ENCODE assay signal across 8 cellular contexts in the genomic region with DNA sequence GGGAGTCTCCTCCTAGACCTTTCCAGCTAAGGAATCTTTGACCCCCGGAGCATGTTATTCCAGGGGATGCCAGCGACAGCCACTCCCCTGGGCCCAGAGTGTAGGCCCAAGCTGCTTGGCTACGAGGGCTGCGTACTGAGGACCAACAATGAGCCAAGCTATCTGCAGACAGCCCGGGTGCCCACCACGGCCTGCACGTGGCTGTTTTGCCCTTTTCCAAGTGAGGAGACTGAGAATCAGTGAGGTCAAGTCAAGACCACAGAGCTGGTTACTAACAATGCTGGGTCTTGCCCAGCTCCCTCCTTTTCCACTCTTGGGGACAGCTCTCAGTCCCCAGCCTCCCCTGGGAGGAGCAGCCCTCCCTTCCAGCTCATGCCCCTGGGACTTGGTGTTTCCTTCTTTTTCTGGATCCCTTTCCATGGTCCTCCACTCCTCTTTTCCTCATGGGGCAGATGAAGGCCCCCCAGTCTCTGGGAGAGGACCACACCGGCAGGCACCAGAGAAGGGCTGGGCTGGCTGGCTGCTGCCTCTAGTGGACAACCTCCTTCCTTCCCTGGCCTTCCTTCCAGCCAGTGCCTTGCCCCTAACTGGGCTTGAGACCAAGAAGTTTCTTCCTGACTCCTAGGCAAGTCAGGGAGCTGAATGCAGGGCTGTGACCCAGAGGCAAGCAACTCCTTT. TPM values are rescaled to one million over a fixed set of nuclear protein-coding genes. Genes with fewer than 3 reads are reported as not detected.
DNase-seq lines count a peak whose midpoint lies in the region; ATAC-seq and TF ChIP-seq lines count a peak whose summit lies in the region.

No MANE protein-coding gene starts in this region.

- H3K4me3 ChIP-seq in astrocyte of the cerebellum (ENCODE audit: low read depth, low read length) (peak overlapping the region; percentile 58), subcutaneous abdominal adipose tissue (ENCODE audit: low read depth in 1 of 5, low read length in 5 of 5) (peak overlapping the region; percentile 23 to 64 (median 58))

- no peaks in the 10 kb centered on the region for H3K4me1 Mint-ChIP-seq in stimulated activated memory B cell treated with anti-CD40 and anti-IgM and Interleukin-4, amounts not matched to agents 10 μg/mL and 1 μg/mL and 100 μg/mL, for 72 hours
- no peaks in the 10 kb centered on the region for H3K4me1 Mint-ChIP-seq in T-helper 17 cell

- peak overlapping the region in 2 of 5 donors; percentile 15 to 30 for H3K9ac ChIP-seq in subcutaneous abdominal adipose tissue (ENCODE audit: low read length in 5 of 5)

- DNase-seq in DMS79 treated with DMSO at 0.1 percent for 48 hours (lab: John Stamatoyannopoulos, UW), result peak; percentile 17
- DNase-seq in DMS79 (lab: John Stamatoyannopoulos, UW), result no peak
- peak; percentile 40 for DNase-seq in astrocyte of the cerebellum (ENCODE audit: low read depth)
- peak; percentile 53 for DNase-seq in iPS-NIHi7 (ENCODE audit: extremely low spot score)
- DNase-seq in T-helper 17 cell, result no peak

- no peaks in the 10 kb centered on the region for H3K9me3 ChIP-seq in subcutaneous abdominal adipose tissue (ENCODE audit: control insufficient read depth in 5 of 5, low read length in 5 of 5)
- no peaks in the 10 kb centered on the region for H3K9me3 ChIP-seq in T-helper 17 cell (ENCODE audit: control insufficient read depth, low read length, poor library complexity, severe bottlenecking)

- H3K4me1 ChIP-seq in subcutaneous abdominal adipose tissue (ENCODE audit: control insufficient read depth in 5 of 5, insufficient read depth in 5 of 5, low read length in 5 of 5), result peaks cover 2 to 67% (median 26%) of the 10 kb centered on the region in 5 donors

- H3K4me3 Mint-ChIP-seq in stimulated activated memory B cell treated with anti-CD40 and anti-IgM and Interleukin-4, amounts not matched to agents 10 μg/mL and 1 μg/mL and 100 μg/mL, for 72 hours, result no peak overlapping the region
- H3K4me3 Mint-ChIP-seq in T-helper 17 cell, result no peak overlapping the region

- H3K9me3 Mint-ChIP-seq in stimulated activated memory B cell treated with anti-CD40 and anti-IgM and Interleukin-4, amounts not matched to agents 10 μg/mL and 1 μg/mL and 100 μg/mL, for 72 hours, result peaks cover 3% of the 10 kb centered on the region

- in situ Hi-C loops in astrocyte of the cerebellum (cut with HindIII; ENCODE audit: low sequenced_read_pairs), result no loop called here

- H3K27ac ChIP-seq in subcutaneous abdominal adipose tissue (ENCODE audit: low read depth, low read length), result peak overlapping the region; percentile 27

- H3K36me3 ChIP-seq in subcutaneous abdominal adipose tissue (ENCODE audit: control insufficient read depth in 5 of 5, insufficient read depth in 5 of 5, low read length in 5 of 5), result no peaks in the 10 kb centered on the region

- H3K27ac Mint-ChIP-seq in stimulated activated memory B cell treated with anti-CD40 and anti-IgM and Interleukin-4, amounts not matched to agents 10 μg/mL and 1 μg/mL and 100 μg/mL, for 72 hours, result no peak overlapping the region
- no peak overlapping the region for H3K27ac Mint-ChIP-seq in T-helper 17 cell

- TF ChIP-seq CTCF in astrocyte of the cerebellum (IDR thresholded peaks at IDR 0.05; ENCODE audit: low read depth, low read length, missing control alignments), result peak; percentile 81

- H3K36me3 Mint-ChIP-seq in stimulated activated memory B cell treated with anti-CD40 and anti-IgM and Interleukin-4, amounts not matched to agents 10 μg/mL and 1 μg/mL and 100 μg/mL, for 72 hours, result no peaks in the 10 kb centered on the region
- no peaks in the 10 kb centered on the region for H3K36me3 Mint-ChIP-seq in T-helper 17 cell (ENCODE audit: low read depth)

- H3K27me3 ChIP-seq in subcutaneous abdominal adipose tissue (ENCODE audit: control insufficient read depth in 5 of 5, insufficient read depth in 4 of 5, low read length in 5 of 5), result peaks cover 20 to 40% (median 35%) of the 10 kb centered on the region in 5 donors

- H3K27me3 Mint-ChIP-seq in stimulated activated memory B cell treated with anti-CD40 and anti-IgM and Interleukin-4, amounts not matched to agents 10 μg/mL and 1 μg/mL and 100 μg/mL, for 72 hours, result peaks cover 44% of the 10 kb centered on the region
- peaks cover 73% of the 10 kb centered on the region for H3K27me3 Mint-ChIP-seq in T-helper 17 cell

- no peak for ATAC-seq in stimulated activated memory B cell treated with anti-CD40 and anti-IgM and Interleukin-4, amounts not matched to agents 10 μg/mL and 1 μg/mL and 100 μg/mL, for 72 hours
- ATAC-seq in T-helper 17 cell (no peak), GM21825 (IDR thresholded peaks at IDR 0.05; ENCODE audit: unreplicated experiment) (no peak)

RNA-seq across cellular contexts. Expression of gene MALL, which starts 0.6 kb away (rescaled TPM):
- total RNA-seq in T-helper 17 cell, result under 1 TPM; 0.12 to 0.13 TPM

Comparison
In these comparisons a context has a peak if more than half of its experiments do, and no peak if none do; other contexts are left out.
1. DNase-seq: peak in DMS79 treated with DMSO at 0.1 percent for 48 hours (single experiment), astrocyte of the cerebellum (single experiment) and iPS-NIHi7 (single experiment); none in DMS79 (single experiment) and T-helper 17 cell (0 of 3).